11 cellular contexts compared by ENCODE assay signal in the genomic region with DNA sequence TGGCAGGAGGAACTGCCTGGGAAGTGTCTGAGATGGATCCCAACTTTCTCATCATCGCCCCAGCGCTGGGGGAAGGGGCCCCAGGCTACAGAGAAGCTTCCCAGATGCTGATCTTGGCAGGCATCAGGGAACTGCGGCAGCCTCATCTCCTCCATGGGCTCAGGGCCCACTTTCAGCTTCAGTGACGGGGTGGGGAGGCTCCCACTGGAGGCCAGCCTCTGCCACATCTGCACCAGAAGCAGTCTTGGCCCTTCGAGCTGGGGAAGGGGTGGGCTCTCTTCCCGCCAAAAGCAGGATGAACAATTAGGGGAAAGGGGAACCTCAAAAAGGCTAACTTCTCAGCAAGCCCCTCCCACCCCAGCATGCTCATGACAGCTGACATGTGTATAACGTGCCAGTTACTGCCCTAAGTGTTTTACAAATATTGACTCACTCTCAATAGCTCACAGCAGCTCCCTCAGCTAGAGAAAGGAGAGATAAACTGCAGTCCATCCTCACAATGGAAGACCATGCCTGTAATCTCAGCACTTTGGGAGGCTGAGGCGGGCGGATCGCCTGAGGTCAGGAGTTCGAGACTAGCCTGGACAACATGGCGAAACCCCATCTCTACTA. TPM values are rescaled to one million over a fixed set of nuclear protein-coding genes. Genes with fewer than 3 reads are reported as not detected.
A peak's percentile ranks its signal among the peaks of the same experiment; 100 is the strongest.
DNase-seq lines count a peak whose midpoint lies in the region; ATAC-seq, FAIRE-seq and TF ChIP-seq lines count a peak whose summit lies in the region.
"Had no signal": no experiment of that assay in that cellular context is flagged by ENCODE, and none has a peak within 500 bp of the region (broad histone marks: within the 10 kb centered on the region; RNA-seq: fewer than 3 reads in every experiment).

No MANE protein-coding gene starts in this region.

- DNase-seq in H54 (ENCODE audit: insufficient read length, low spot score) (peak; percentile 45), NCI-H748 treated with DMSO at 0.1 percent for 48 hours (lab: John Stamatoyannopoulos, UW) (peak; percentile 58), fibroblast of villous mesenchyme (ENCODE audit: low read depth) (peak; percentile 82), small intestine (peak; percentile 20), iPS-NIHi7 (ENCODE audit: extremely low spot score) (no peak), nucleus accumbens (lab: John Stamatoyannopoulos, UW) (no peak)

- peak overlapping the region in 1 of 2 donors; percentile 27 for H3K27ac ChIP-seq in small intestine (ENCODE audit: low read depth in 1 of 2, low read length in 1 of 2)
- H3K27ac ChIP-seq: SK-N-MC had no signal

- no peak for TF ChIP-seq POLR2A in H54 (IDR thresholded peaks at IDR 0.05; ENCODE audit: low read depth, low read length)

- no peak for ATAC-seq in HG02610 (IDR thresholded peaks at IDR 0.05; ENCODE audit: unreplicated experiment)
- ATAC-seq in GM21529 (IDR thresholded peaks at IDR 0.05; ENCODE audit: unreplicated experiment): no peak
- ATAC-seq: HCT116 had no signal

- no peaks in the 10 kb centered on the region for H3K9me3 ChIP-seq in small intestine (ENCODE audit: control insufficient read depth, low read depth)

- FAIRE-seq in H54 (lab: Jason Lieb, UNC): no peak
- FAIRE-seq in small intestine (lab: Jason Lieb, UNC): no peak

- peaks cover 0 to 2% of the 10 kb centered on the region in 2 donors for H3K4me1 ChIP-seq in small intestine (ENCODE audit: control insufficient read depth in 2 of 2, insufficient read depth in 1 of 2, low read depth in 1 of 2, low read length in 1 of 2)

- no peaks in the 10 kb centered on the region for H3K36me3 ChIP-seq in small intestine (ENCODE audit: control insufficient read depth in 2 of 2, insufficient read depth in 2 of 2, low read length in 2 of 2)

- WGBS in small intestine, 3 donors: 56 to 77% (median 71%) methylated on average over 11 to 12 of the region's 12 CpGs

- no peak for TF ChIP-seq CTCF in fibroblast of villous mesenchyme (IDR thresholded peaks at IDR 0.05; ENCODE audit: insufficient read depth, low read depth, low read length)

- H3K4me3 ChIP-seq in fibroblast of villous mesenchyme (ENCODE audit: low read depth, low read length): no peak overlapping the region
- no peak overlapping the region for H3K4me3 ChIP-seq in small intestine (ENCODE audit: low read depth in 1 of 2, low read length in 2 of 2)
- H3K4me3 ChIP-seq: coronary artery, SK-N-MC had no signal

- no peaks in the 10 kb centered on the region for H3K27me3 ChIP-seq in small intestine (ENCODE audit: control insufficient read depth in 2 of 2, insufficient read depth in 2 of 2, low read length in 2 of 2)

RNA-seq across cellular contexts. Expression of a gene that starts 7.1 kb away (rescaled TPM):
- 33.2 and 35.4 TPM in 2 replicates for total RNA-seq in fibroblast of villous mesenchyme
- 1 to 10 TPM in 1 of 3 donors, under 1 TPM in 1, not detected in 1; 0.81 to 4.3 TPM for polyA plus RNA-seq in small intestine

RNA-seq across cellular contexts. Expression of a gene that starts 13.7 kb away (rescaled TPM):
- total RNA-seq in fibroblast of villous mesenchyme: 42.3 and 51.5 TPM in 2 replicates
- polyA plus RNA-seq in small intestine: 10 to 100 TPM; 44.1 to 85.8 (median 51.9) TPM

RNA-seq across cellular contexts. Expression of a gene that starts 32.6 kb away (rescaled TPM):
- 75.1 and 244 TPM in 2 replicates for total RNA-seq in fibroblast of villous mesenchyme
- 10 to 100 TPM in 1 of 3 donors, 1 to 10 TPM in 2; 1.6 to 18.2 (median 4.9) TPM for polyA plus RNA-seq in small intestine

RNA-seq across cellular contexts. Expression of a gene that starts 43.5 kb away (rescaled TPM):
- total RNA-seq in fibroblast of villous mesenchyme: 56.1 and 60.2 TPM in 2 replicates
- 10 to 100 TPM in 2 of 3 donors, 1 to 10 TPM in 1; 10.0 to 32.0 (median 13.9) TPM for polyA plus RNA-seq in small intestine

RNA-seq across cellular contexts. Expression of a gene that starts 48.5 kb away (rescaled TPM):
- 3.2 and 4.7 TPM in 2 replicates for total RNA-seq in fibroblast of villous mesenchyme
- under 1 TPM in 2 of 3 donors, not detected in 1; 0.54 to 0.58 TPM for polyA plus RNA-seq in small intestine

Comparison
In these comparisons a context has a peak if more than half of its experiments do, and no peak if none do; other contexts are left out.
1. DNase-seq: peak in H54 (single experiment), NCI-H748 treated with DMSO at 0.1 percent for 48 hours (single experiment), fibroblast of villous mesenchyme (single experiment) and small intestine (single experiment); none in iPS-NIHi7 (single experiment) and nucleus accumbens (0 of 56).